ENCODE assay signal across 16 cellular contexts in the genomic region with DNA sequence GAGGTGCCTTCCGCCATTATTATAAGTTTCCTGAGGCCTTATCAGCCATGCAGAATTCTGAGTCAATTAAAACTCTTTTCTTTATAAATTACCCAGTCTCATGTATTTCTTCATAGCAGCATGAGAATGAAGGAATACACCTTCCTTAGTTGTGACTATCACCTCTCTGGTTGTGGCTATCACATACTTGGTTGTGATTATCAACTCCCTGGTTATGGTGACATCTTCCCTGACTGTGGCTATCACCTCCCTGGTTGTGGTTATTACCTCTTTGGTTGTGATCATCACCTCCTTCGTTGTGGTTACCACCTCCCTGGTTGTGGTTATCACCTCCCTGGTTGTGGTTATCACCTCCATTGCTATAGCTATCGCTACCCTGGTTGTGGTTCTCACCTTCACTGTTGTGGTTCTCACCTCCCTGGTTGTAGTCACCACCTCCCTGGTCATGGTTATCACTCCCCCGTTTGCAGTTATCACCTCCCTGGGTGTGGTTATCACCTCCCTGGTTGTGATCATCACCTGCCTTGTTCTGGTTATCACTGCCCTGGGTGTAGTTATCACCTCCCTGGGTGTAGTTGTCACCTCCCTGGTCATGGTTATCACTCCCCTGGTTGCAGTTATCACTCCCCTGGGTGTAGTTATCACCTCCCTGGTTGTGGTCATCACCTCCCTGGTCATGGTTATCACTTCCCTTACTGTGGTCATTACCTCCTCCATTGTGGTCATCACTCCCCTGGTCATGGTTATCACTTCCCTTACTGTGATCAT.
"Had no signal": no experiment of that assay in that cellular context is flagged by ENCODE, and none has a peak within 500 bp of the region (broad histone marks: within the 10 kb centered on the region; RNA-seq: fewer than 3 reads in every experiment).

No MANE protein-coding gene starts in this region.

- H3K4me1 ChIP-seq: right atrium auricular region, SJCRH30 had no signal

- H3K27me3 ChIP-seq: esophagus muscularis mucosa, right atrium auricular region, SJCRH30 had no signal

- DNase-seq: anterior cingulate cortex; dorsolateral prefrontal cortex; foreskin fibroblast; left colon; nucleus accumbens; SJCRH30; stimulated activated naive CD4-positive, alpha-beta T cell treated with Interleukin-2 at 50 U/mL for 16 hours; T-helper 9 cell had no signal

- H3K36me3 Mint-ChIP-seq: activated naive CD4-positive, alpha-beta T cell treated with anti-CD3 and anti-CD28 coated beads, Interleukin-2, amount 50 U/mL, for 24 hours; naive thymus-derived CD8-positive, alpha-beta T cell had no signal

- H3K4me3 Mint-ChIP-seq: activated T-cell treated with anti-CD3 and anti-CD28 coated beads, Interleukin-2, amount 50 U/mL, for 72 hours had no signal

- H3K4me3 ChIP-seq: dorsolateral prefrontal cortex, esophagus muscularis mucosa, lung, right atrium auricular region, SJCRH30, thoracic aorta had no signal

- H3K27ac ChIP-seq: dorsolateral prefrontal cortex, esophagus muscularis mucosa, right atrium auricular region, SJCRH30, thoracic aorta, VCaP had no signal

- ATAC-seq: left colon; naive thymus-derived CD8-positive, alpha-beta T cell had no signal

- H3K9me3 ChIP-seq: esophagus muscularis mucosa, right atrium auricular region, SJCRH30, thoracic aorta had no signal

- H3K36me3 ChIP-seq: right atrium auricular region, SJCRH30 had no signal

- H3K4me1 Mint-ChIP-seq: activated naive CD4-positive, alpha-beta T cell treated with anti-CD3 and anti-CD28 coated beads, Interleukin-2, amount 50 U/mL, for 24 hours; naive thymus-derived CD8-positive, alpha-beta T cell had no signal
